Comparison of ENCODE assay signal across 11 cellular contexts in genomic region chr20:50855498-50856474, GRCh38.
DNase-seq lines count a peak whose midpoint lies in the region; ATAC-seq, FAIRE-seq and TF ChIP-seq lines count a peak whose summit lies in the region.
"Had no signal": no experiment of that assay in that cellular context is flagged by ENCODE, and none has a peak within 500 bp of the region (broad histone marks: within the 10 kb centered on the region; RNA-seq: fewer than 3 reads in every experiment).

No MANE protein-coding gene starts in this region.

- no peak overlapping the region for H2AFZ ChIP-seq in keratinocyte (ENCODE audit: control insufficient read depth, low read length)

- no peaks in the 10 kb centered on the region for H3K9me1 ChIP-seq in keratinocyte (ENCODE audit: control insufficient read depth, extremely low read depth, insufficient read depth, low read length)

- no peaks in the 10 kb centered on the region for H3K79me2 ChIP-seq in keratinocyte (ENCODE audit: control insufficient read depth, insufficient read depth, low read length)

- no peaks in the 10 kb centered on the region for H3K9me3 ChIP-seq in keratinocyte (ENCODE audit: control insufficient read depth, low read depth, low read length)

- DNase-seq in NCI-H2107 treated with DMSO at 0.1 percent for 48 hours (lab: John Stamatoyannopoulos, UW; ENCODE audit: unreplicated experiment) (peak; percentile 22), NCI-H2107 (lab: John Stamatoyannopoulos, UW) (no peak), keratinocyte (ENCODE audit: low read depth, low spot score) (no peak), ureter (ENCODE audit: low spot score) (peak; percentile 59), MV-4-11 (lab: John Stamatoyannopoulos, UW) (no peak)
- DNase-seq: WERI-Rb-1 had no signal

- H4K20me1 ChIP-seq in keratinocyte (ENCODE audit: control insufficient read depth, extremely low read depth, insufficient read depth, low read length): no peaks in the 10 kb centered on the region

- peak overlapping the region; percentile 33 for H3K9ac ChIP-seq in keratinocyte (ENCODE audit: control insufficient read depth, extremely low read depth, insufficient read depth, low read length)

- dilution Hi-C loops in keratinocyte (cut with MboI; ENCODE audit: extremely low pct_ligation_motif_present, low sequenced_read_pairs): no loop called here

- TF ChIP-seq CTCF in keratinocyte (optimal IDR thresholded peaks at IDR 0.05 in 1 of 3, IDR thresholded peaks at IDR 0.05 in 1 of 3, conservative IDR thresholded peaks at IDR 0.05 in 1 of 3; ENCODE audit: extremely low read depth in 1 of 3, insufficient read depth in 2 of 3, low read length in 3 of 3): no peak

- ATAC-seq in SK-N-SH treated with all-trans-retinoic acid at 6 μM for 48 hours (peak; percentile 76), GM18498 (IDR thresholded peaks at IDR 0.05; ENCODE audit: unreplicated experiment) (no peak), GM19324 (IDR thresholded peaks at IDR 0.05; ENCODE audit: low FRiP score, unreplicated experiment) (no peak)
- ATAC-seq: activated T-helper 17 cell treated with anti-CD3 and anti-CD28 coated beads, Interleukin-2, amount 50 U/mL, for 72 hours had no signal

- H3K4me3 ChIP-seq in keratinocyte (ENCODE audit: control insufficient read depth in 2 of 3, extremely low read depth in 1 of 3, insufficient read depth in 2 of 3, low read depth in 1 of 3, low read length in 3 of 3): no peak overlapping the region

- FAIRE-seq in keratinocyte (lab: Jason Lieb, UNC): peak; percentile 52
- FAIRE-seq: colon had no signal

- no peaks in the 10 kb centered on the region for H3K36me3 ChIP-seq in keratinocyte (ENCODE audit: control insufficient read depth in 2 of 2, extremely low read depth in 1 of 2, insufficient read depth in 2 of 2, low read length in 2 of 2)
- H3K36me3 ChIP-seq: WERI-Rb-1 had no signal

- H3K27ac ChIP-seq in keratinocyte (ENCODE audit: control insufficient read depth, insufficient read depth, low read length): no peak overlapping the region
- H3K27ac ChIP-seq: WERI-Rb-1 had no signal

- H3K27me3 ChIP-seq in keratinocyte (ENCODE audit: control insufficient read depth, extremely low read depth, insufficient read depth, low read length): no peaks in the 10 kb centered on the region

- peak overlapping the region; percentile 37 for H3K4me2 ChIP-seq in keratinocyte (ENCODE audit: control insufficient read depth, extremely low read depth, insufficient read depth, low read depth, low read length)

- peaks cover 15% of the 10 kb centered on the region for H3K4me1 ChIP-seq in keratinocyte (ENCODE audit: control insufficient read depth, extremely low read depth, insufficient read depth, low read length)

TF ChIP-seq in SK-N-SH treated with all-trans-retinoic acid at 6 μM for 48 hours, 23 proteins besides CTCF, POLR2A, EP300 and RAD21:
- TF ChIP-seq SNAI2 (CRISPR knock-in tag; IDR thresholded peaks at IDR 0.05): no peak
- TF ChIP-seq TSHZ2 (CRISPR knock-in tag; IDR thresholded peaks at IDR 0.05): no peak
- TF ChIP-seq RARB (CRISPR knock-in tag; IDR thresholded peaks at IDR 0.05): no peak
- no peak for TF ChIP-seq PPARA (CRISPR knock-in tag; IDR thresholded peaks at IDR 0.05; ENCODE audit: borderline replicate concordance)
- no peak for TF ChIP-seq TCF4 (CRISPR knock-in tag; IDR thresholded peaks at IDR 0.05; ENCODE audit: borderline replicate concordance)
- TF ChIP-seq BACH2 (CRISPR knock-in tag; IDR thresholded peaks at IDR 0.05; ENCODE audit: borderline replicate concordance): no peak
- TF ChIP-seq OSR1 (CRISPR knock-in tag; IDR thresholded peaks at IDR 0.05): no peak
- TF ChIP-seq, protein P1, sequence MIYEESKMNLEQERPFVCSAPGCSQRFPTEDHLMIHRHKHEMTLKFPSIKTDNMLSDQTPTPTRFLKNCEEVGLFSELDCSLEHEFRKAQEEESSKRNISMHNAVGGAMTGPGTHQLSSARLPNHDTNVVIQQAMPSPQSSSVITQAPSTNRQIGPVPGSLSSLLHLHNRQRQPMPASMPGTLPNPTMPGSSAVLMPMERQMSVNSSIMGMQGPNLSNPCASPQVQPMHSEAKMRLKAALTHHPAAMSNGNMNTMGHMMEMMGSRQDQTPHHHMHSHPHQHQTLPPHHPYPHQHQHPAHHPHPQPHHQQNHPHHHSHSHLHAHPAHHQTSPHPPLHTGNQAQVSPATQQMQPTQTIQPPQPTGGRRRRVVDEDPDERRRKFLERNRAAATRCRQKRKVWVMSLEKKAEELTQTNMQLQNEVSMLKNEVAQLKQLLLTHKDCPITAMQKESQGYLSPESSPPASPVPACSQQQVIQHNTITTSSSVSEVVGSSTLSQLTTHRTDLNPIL (CRISPR knock-in tag; IDR thresholded peaks at IDR 0.05; ENCODE audit: low read depth): no peak
- TF ChIP-seq, protein P2, sequence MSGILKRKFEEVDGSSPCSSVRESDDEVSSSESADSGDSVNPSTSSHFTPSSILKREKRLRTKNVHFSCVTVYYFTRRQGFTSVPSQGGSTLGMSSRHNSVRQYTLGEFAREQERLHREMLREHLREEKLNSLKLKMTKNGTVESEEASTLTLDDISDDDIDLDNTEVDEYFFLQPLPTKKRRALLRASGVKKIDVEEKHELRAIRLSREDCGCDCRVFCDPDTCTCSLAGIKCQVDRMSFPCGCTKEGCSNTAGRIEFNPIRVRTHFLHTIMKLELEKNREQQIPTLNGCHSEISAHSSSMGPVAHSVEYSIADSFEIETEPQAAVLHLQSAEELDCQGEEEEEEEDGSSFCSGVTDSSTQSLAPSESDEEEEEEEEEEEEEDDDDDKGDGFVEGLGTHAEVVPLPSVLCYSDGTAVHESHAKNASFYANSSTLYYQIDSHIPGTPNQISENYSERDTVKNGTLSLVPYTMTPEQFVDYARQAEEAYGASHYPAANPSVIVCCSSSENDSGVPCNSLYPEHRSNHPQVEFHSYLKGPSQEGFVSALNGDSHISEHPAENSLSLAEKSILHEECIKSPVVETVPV (CRISPR knock-in tag; IDR thresholded peaks at IDR 0.05): no peak
- TF ChIP-seq CSDC2 (CRISPR knock-in tag; IDR thresholded peaks at IDR 0.05): no peak
- TF ChIP-seq ZNF70 (CRISPR knock-in tag; IDR thresholded peaks at IDR 0.05): no peak
- no peak for TF ChIP-seq ESRRG (CRISPR knock-in tag; IDR thresholded peaks at IDR 0.05)
- TF ChIP-seq ZC3H10 (CRISPR knock-in tag; IDR thresholded peaks at IDR 0.05): no peak
- TF ChIP-seq TOX (CRISPR knock-in tag; IDR thresholded peaks at IDR 0.05; ENCODE audit: borderline replicate concordance): no peak
- TF ChIP-seq POU6F1 (CRISPR knock-in tag; IDR thresholded peaks at IDR 0.05; ENCODE audit: borderline replicate concordance, low read depth): no peak
- no peak for TF ChIP-seq GLIS3 (CRISPR knock-in tag; IDR thresholded peaks at IDR 0.05)
- TF ChIP-seq ZNF565 (CRISPR knock-in tag; conservative IDR thresholded peaks at IDR 0.05; ENCODE audit: low read depth): no peak
- TF ChIP-seq ARNTL (CRISPR knock-in tag; IDR thresholded peaks at IDR 0.05; ENCODE audit: borderline replicate concordance, low read depth): no peak

Comparison
In these comparisons a context has a peak if more than half of its experiments do, and no peak if none do; other contexts are left out.
1. DNase-seq: peak in NCI-H2107 treated with DMSO at 0.1 percent for 48 hours (single experiment) and ureter (single experiment); none in NCI-H2107 (single experiment), keratinocyte (single experiment) and MV-4-11 (single experiment).